30 cellular contexts compared by ENCODE assay signal in the genomic region with DNA sequence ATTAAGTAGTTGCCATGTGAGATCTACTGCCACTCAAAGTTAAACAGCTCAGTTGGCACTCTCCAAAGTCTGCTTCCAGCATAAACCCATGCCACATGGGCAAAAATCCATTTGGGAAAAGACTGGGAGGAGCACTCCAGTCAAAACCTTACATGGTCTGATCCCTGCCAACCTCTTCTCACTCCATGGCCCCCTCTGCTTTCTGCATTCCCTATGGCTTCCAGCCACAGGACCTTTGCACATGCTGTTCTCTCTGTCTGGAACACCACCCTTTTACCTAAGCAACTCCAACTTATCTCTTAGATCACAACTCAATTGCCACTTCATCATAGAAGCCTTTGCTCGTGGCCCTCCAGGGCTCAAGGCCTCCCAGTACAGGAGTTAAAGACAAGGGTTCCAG.
"Had no signal": no experiment of that assay in that cellular context is flagged by ENCODE, and none has a peak within 500 bp of the region (broad histone marks: within the 10 kb centered on the region; RNA-seq: fewer than 3 reads in every experiment).

No MANE protein-coding gene starts in this region.

- H3K4me3 Mint-ChIP-seq: activated CD4-positive, alpha-beta memory T cell treated with anti-CD3 and anti-CD28 coated beads for 36 hours; activated CD4-positive, alpha-beta T cell treated with anti-CD3 and anti-CD28 coated beads for 36 hours; activated CD4-positive, alpha-beta T cell treated with anti-CD3 and anti-CD28 coated beads, Interleukin-2, amount 10 ng/mL, durations not matched to agents 24 days and 14 days; activated CD8-positive, alpha-beta memory T cell treated with anti-CD3 and anti-CD28 coated beads, Interleukin-2, amount 10 ng/mL, durations not matched to agents 7 days and 5 days; activated CD8-positive, alpha-beta T cell treated with anti-CD3 and anti-CD28 coated beads, Interleukin-2, amount 10 ng/mL, durations not matched to agents 7 days and 5 days; activated naive CD4-positive, alpha-beta T cell treated with anti-CD3 and anti-CD28 coated beads, Interleukin-2, amount 10 ng/mL, durations not matched to agents 7 days and 5 days; activated naive CD8-positive, alpha-beta T cell treated with anti-CD3 and anti-CD28 coated beads, Interleukin-2, amount 10 ng/mL, durations not matched to agents 7 days and 5 days; activated T-cell treated with anti-CD3 and anti-CD28 coated beads, Interleukin-2, amount 50 U/mL, for 72 hours; effector memory CD8-positive, alpha-beta T cell had no signal

- H3K27me3 Mint-ChIP-seq: activated CD4-positive, alpha-beta memory T cell treated with anti-CD3 and anti-CD28 coated beads for 36 hours; activated CD4-positive, alpha-beta T cell treated with anti-CD3 and anti-CD28 coated beads for 36 hours; activated CD4-positive, alpha-beta T cell treated with anti-CD3 and anti-CD28 coated beads, Interleukin-2, amount 10 ng/mL, durations not matched to agents 24 days and 14 days; activated CD8-positive, alpha-beta memory T cell treated with anti-CD3 and anti-CD28 coated beads, Interleukin-2, amount 10 ng/mL, durations not matched to agents 7 days and 5 days; activated naive CD4-positive, alpha-beta T cell treated with anti-CD3 and anti-CD28 coated beads, Interleukin-2, amount 10 ng/mL, durations not matched to agents 7 days and 5 days; activated naive CD8-positive, alpha-beta T cell treated with anti-CD3 and anti-CD28 coated beads, Interleukin-2, amount 10 ng/mL, durations not matched to agents 7 days and 5 days; brain; effector memory CD8-positive, alpha-beta T cell had no signal

- ATAC-seq: activated CD4-positive, alpha-beta T cell treated with anti-CD3 and anti-CD28 coated beads for 36 hours; activated CD8-positive, alpha-beta memory T cell treated with anti-CD3 and anti-CD28 coated beads, Interleukin-2, amount 10 ng/mL, durations not matched to agents 7 days and 5 days; activated CD8-positive, alpha-beta T cell treated with anti-CD3 and anti-CD28 coated beads, Interleukin-2, amount 10 ng/mL, durations not matched to agents 7 days and 5 days; activated naive CD4-positive, alpha-beta T cell treated with anti-CD3 and anti-CD28 coated beads, Interleukin-2, amount 50 U/mL, for 72 hours; activated T-cell treated with anti-CD3 and anti-CD28 coated beads, Interleukin-2, amount 50 U/mL, for 72 hours; effector memory CD8-positive, alpha-beta T cell; gastrocnemius medialis had no signal

- H3K4me1 Mint-ChIP-seq: activated CD4-positive, alpha-beta T cell treated with anti-CD3 and anti-CD28 coated beads for 36 hours; activated CD4-positive, alpha-beta T cell treated with anti-CD3 and anti-CD28 coated beads, Interleukin-2, amount 10 ng/mL, durations not matched to agents 24 days and 14 days; activated CD8-positive, alpha-beta memory T cell treated with anti-CD3 and anti-CD28 coated beads, Interleukin-2, amount 10 ng/mL, durations not matched to agents 7 days and 5 days; activated naive CD4-positive, alpha-beta T cell treated with anti-CD3 and anti-CD28 coated beads, Interleukin-2, amount 10 ng/mL, durations not matched to agents 7 days and 5 days; activated naive CD8-positive, alpha-beta T cell treated with anti-CD3 and anti-CD28 coated beads, Interleukin-2, amount 10 ng/mL, durations not matched to agents 7 days and 5 days had no signal

- H3K4me1 ChIP-seq: ascending aorta, breast epithelium, gastrocnemius medialis had no signal

- H3K27ac ChIP-seq: ascending aorta, breast epithelium, esophagus muscularis mucosa, foreskin keratinocyte, gastrocnemius medialis, heart right ventricle had no signal

- H3K36me3 ChIP-seq: ascending aorta, breast epithelium, esophagus muscularis mucosa, gastrocnemius medialis, heart right ventricle had no signal

- H3K4me3 ChIP-seq: ascending aorta, breast epithelium, esophagus muscularis mucosa, gastrocnemius medialis, heart right ventricle had no signal

- H3K9me3 Mint-ChIP-seq: activated CD4-positive, alpha-beta memory T cell treated with anti-CD3 and anti-CD28 coated beads for 36 hours; activated CD4-positive, alpha-beta T cell treated with anti-CD3 and anti-CD28 coated beads, Interleukin-2, amount 10 ng/mL, durations not matched to agents 24 days and 14 days; activated naive CD4-positive, alpha-beta T cell treated with anti-CD3 and anti-CD28 coated beads, Interleukin-2, amount 10 ng/mL, durations not matched to agents 7 days and 5 days; activated naive CD4-positive, alpha-beta T cell treated with anti-CD3 and anti-CD28 coated beads, Interleukin-2, amount 50 U/mL, for 72 hours; activated naive CD8-positive, alpha-beta T cell treated with anti-CD3 and anti-CD28 coated beads, Interleukin-2, amount 10 ng/mL, durations not matched to agents 7 days and 5 days; activated T-cell treated with anti-CD3 and anti-CD28 coated beads, Interleukin-2, amount 50 U/mL, for 72 hours had no signal

- H3K36me3 Mint-ChIP-seq: activated CD4-positive, alpha-beta memory T cell treated with anti-CD3 and anti-CD28 coated beads for 36 hours; activated CD8-positive, alpha-beta memory T cell treated with anti-CD3 and anti-CD28 coated beads, Interleukin-2, amount 10 ng/mL, durations not matched to agents 7 days and 5 days; activated naive CD4-positive, alpha-beta T cell treated with anti-CD3 and anti-CD28 coated beads, Interleukin-2, amount 10 ng/mL, durations not matched to agents 7 days and 5 days; activated naive CD4-positive, alpha-beta T cell treated with anti-CD3 and anti-CD28 coated beads, Interleukin-2, amount 50 U/mL, for 72 hours; activated naive CD8-positive, alpha-beta T cell treated with anti-CD3 and anti-CD28 coated beads, Interleukin-2, amount 10 ng/mL, durations not matched to agents 7 days and 5 days; brain had no signal

- H3K9me3 ChIP-seq: ascending aorta, breast epithelium, esophagus muscularis mucosa, gastrocnemius medialis, heart right ventricle had no signal

- DNase-seq: activated CD4-positive, alpha-beta memory T cell treated with anti-CD3 and anti-CD28 coated beads for 36 hours; activated CD4-positive, alpha-beta T cell treated with anti-CD3 and anti-CD28 coated beads for 36 hours; activated CD4-positive, alpha-beta T cell treated with anti-CD3 and anti-CD28 coated beads, Interleukin-2, amount 10 ng/mL, durations not matched to agents 24 days and 14 days; activated CD4-positive, CD25-positive, alpha-beta regulatory T cell; activated CD4-positive, CD25-positive, alpha-beta regulatory T cell treated with anti-CD3 and anti-CD28 coated beads, Interleukin-2, amount 50 U/mL, for 72 hours; activated CD8-positive, alpha-beta memory T cell treated with anti-CD3 and anti-CD28 coated beads, Interleukin-2, amount 10 ng/mL, durations not matched to agents 7 days and 5 days; activated CD8-positive, alpha-beta memory T cell treated with anti-CD3 and anti-CD28 coated beads, Interleukin-2, amount 50 U/mL, for 4 hours; activated CD8-positive, alpha-beta T cell treated with anti-CD3 and anti-CD28 coated beads, Interleukin-2, amount 10 ng/mL, durations not matched to agents 7 days and 5 days; activated gamma-delta T cell; activated naive CD4-positive, alpha-beta T cell; activated naive CD4-positive, alpha-beta T cell treated with anti-CD3 and anti-CD28 coated beads, Interleukin-2, amount 10 ng/mL, durations not matched to agents 7 days and 5 days; activated naive CD8-positive, alpha-beta T cell treated with anti-CD3 and anti-CD28 coated beads, Interleukin-2, amount 10 ng/mL, durations not matched to agents 7 days and 5 days; activated T-cell treated with anti-CD3 and anti-CD28 coated beads, Interleukin-2, amount 50 U/mL, for 1 hour; activated T-cell treated with anti-CD3 and anti-CD28 coated beads, Interleukin-2, amount 50 U/mL, for 72 hours; caudate nucleus; cortex of kidney; dermis blood vessel endothelial cell; effector CD4-positive, alpha-beta T cell; effector memory CD8-positive, alpha-beta T cell; erythroblast; gastrocnemius medialis; glutamatergic neuron; heart right ventricle; T-helper 2 cell had no signal

- H3K27ac Mint-ChIP-seq: activated CD4-positive, alpha-beta memory T cell treated with anti-CD3 and anti-CD28 coated beads for 36 hours; activated CD4-positive, alpha-beta T cell treated with anti-CD3 and anti-CD28 coated beads for 36 hours; activated CD4-positive, alpha-beta T cell treated with anti-CD3 and anti-CD28 coated beads, Interleukin-2, amount 10 ng/mL, durations not matched to agents 24 days and 14 days; activated CD8-positive, alpha-beta memory T cell treated with anti-CD3 and anti-CD28 coated beads, Interleukin-2, amount 10 ng/mL, durations not matched to agents 7 days and 5 days; activated CD8-positive, alpha-beta T cell treated with anti-CD3 and anti-CD28 coated beads, Interleukin-2, amount 10 ng/mL, durations not matched to agents 7 days and 5 days; activated naive CD4-positive, alpha-beta T cell treated with anti-CD3 and anti-CD28 coated beads, Interleukin-2, amount 10 ng/mL, durations not matched to agents 7 days and 5 days; activated naive CD4-positive, alpha-beta T cell treated with anti-CD3 and anti-CD28 coated beads, Interleukin-2, amount 50 U/mL, for 72 hours; activated naive CD8-positive, alpha-beta T cell treated with anti-CD3 and anti-CD28 coated beads, Interleukin-2, amount 10 ng/mL, durations not matched to agents 7 days and 5 days; activated T-cell treated with anti-CD3 and anti-CD28 coated beads, Interleukin-2, amount 50 U/mL, for 72 hours; effector memory CD8-positive, alpha-beta T cell had no signal

- H3K27me3 ChIP-seq: ascending aorta, breast epithelium, esophagus muscularis mucosa, foreskin keratinocyte, gastrocnemius medialis, heart right ventricle had no signal
